In the genomic region with DNA sequence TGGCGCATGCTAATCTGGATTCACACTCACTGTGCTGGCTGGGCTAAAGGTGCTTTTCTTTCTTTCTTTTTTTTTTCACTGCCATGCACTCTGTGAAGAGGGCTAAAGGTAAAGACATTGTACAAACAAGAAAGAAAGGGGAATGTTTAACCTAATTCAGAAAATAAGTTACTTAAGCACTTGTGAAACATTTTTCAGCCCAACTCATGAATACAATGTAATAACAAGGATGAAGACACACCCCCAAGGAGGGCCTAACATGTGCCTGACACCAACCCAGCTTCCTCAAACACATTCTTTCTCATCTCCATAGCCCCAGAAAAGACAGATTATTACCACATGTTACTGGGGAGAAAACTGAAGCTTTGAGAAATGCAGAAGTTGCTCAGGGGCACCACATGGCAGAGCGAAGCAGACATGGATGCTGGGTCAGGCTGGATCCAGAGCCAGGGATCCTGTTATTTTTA, we compare ENCODE assay signal across 9 cellular contexts.
DNase-seq lines count a peak whose midpoint lies in the region; ATAC-seq lines count a peak whose summit lies in the region.
"Had no signal": no experiment of that assay in that cellular context is flagged by ENCODE, and none has a peak within 500 bp of the region (broad histone marks: within the 10 kb centered on the region; RNA-seq: fewer than 3 reads in every experiment).

No MANE protein-coding gene starts in this region.

- no peaks in the 10 kb centered on the region for H3K36me3 ChIP-seq in adipocyte (ENCODE audit: control insufficient read depth, insufficient read depth, low read length, severe bottlenecking)

- H3K27me3 ChIP-seq in adipocyte (replicated peaks; ENCODE audit: control insufficient read depth, insufficient read depth, low read length), result no peaks in the 10 kb centered on the region

- H3K9ac ChIP-seq in adipocyte (ENCODE audit: low read length), result peak overlapping the region; percentile 68

- H3K4me1 ChIP-seq in adipocyte (ENCODE audit: control insufficient read depth, insufficient read depth, low read length), result peaks cover 51% of the 10 kb centered on the region

- ATAC-seq in HG02981 (IDR thresholded peaks at IDR 0.05; ENCODE audit: unreplicated experiment) (peak; percentile 40), HG02884 (IDR thresholded peaks at IDR 0.05; ENCODE audit: unreplicated experiment) (no peak), HG02938 (IDR thresholded peaks at IDR 0.05; ENCODE audit: unreplicated experiment) (no peak)

- DNase-seq in AG08395 (ENCODE audit: low spot score), result peak; percentile 80
- peak; percentile 76 for DNase-seq in adipocyte (ENCODE audit: low read depth)
- peak; percentile 79 for DNase-seq in medulla oblongata (ENCODE audit: extremely low spot score)
- DNase-seq in HK-2 (ENCODE audit: unreplicated experiment), result no peak
- DNase-seq in KG1 (lab: John Stamatoyannopoulos, UW), result no peak
- DNase-seq: activated effector memory CD4-positive, alpha-beta T cell treated with Interleukin-2 at 50 U/mL for 16 hours had no signal

- H3K9me3 ChIP-seq in adipocyte (ENCODE audit: control insufficient read depth, low read length), result no peaks in the 10 kb centered on the region

- peak overlapping the region; percentile 19 for H3K4me3 ChIP-seq in adipocyte (ENCODE audit: low read length)

Comparison
In these comparisons a context has a peak if more than half of its experiments do, and no peak if none do; other contexts are left out.
1. DNase-seq: peak in AG08395 (single experiment), adipocyte (single experiment) and medulla oblongata (single experiment); none in HK-2 (single experiment) and KG1 (single experiment).